9 cellular contexts compared by ENCODE assay signal in the genomic region with DNA sequence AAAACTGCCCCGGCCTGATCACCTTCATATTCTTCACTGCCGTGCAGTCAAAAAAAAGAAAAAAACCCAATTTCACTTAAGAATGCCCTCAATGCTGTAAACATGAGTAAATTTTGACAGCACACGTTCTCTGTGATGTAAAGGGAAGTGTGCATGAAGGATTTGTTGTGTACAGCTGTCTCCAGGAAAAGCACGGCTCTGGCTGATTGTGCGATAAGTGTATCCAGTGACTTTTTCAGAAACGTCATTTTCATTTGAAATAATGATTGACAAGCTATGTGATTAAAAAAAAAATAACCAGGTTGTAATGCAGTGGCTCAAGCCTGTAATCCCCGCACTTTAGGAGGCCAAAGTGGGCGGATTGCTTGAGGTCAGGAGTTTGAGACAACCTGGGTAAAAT. TPM values are rescaled to one million over a fixed set of nuclear protein-coding genes. Genes with fewer than 3 reads are reported as not detected.
DNase-seq lines count a peak whose midpoint lies in the region; ATAC-seq and TF ChIP-seq lines count a peak whose summit lies in the region.
"Had no signal": no experiment of that assay in that cellular context is flagged by ENCODE, and none has a peak within 500 bp of the region (broad histone marks: within the 10 kb centered on the region; RNA-seq: fewer than 3 reads in every experiment).

No MANE protein-coding gene starts in this region.

- TF ChIP-seq CTCF in brain (conservative IDR thresholded peaks at IDR 0.05) (no peak), natural killer cell (IDR thresholded peaks at IDR 0.05) (no peak)

- no peaks in the 10 kb centered on the region for H3K9me3 ChIP-seq in HUES48 (ENCODE audit: control insufficient read depth, insufficient read depth, low read length)

- H3K4me1 ChIP-seq in HUES48 (ENCODE audit: control insufficient read depth, insufficient read depth, low read length), result peaks cover 15% of the 10 kb centered on the region

- DNase-seq in CD1c-positive myeloid dendritic cell (ENCODE audit: extremely low spot score), result peak; percentile 52
- no peak for DNase-seq in natural killer cell
- DNase-seq in DMS153 (lab: John Stamatoyannopoulos, UW), result no peak
- no peak for DNase-seq in SW480 (ENCODE audit: low spot score)
- DNase-seq: GF-D8 had no signal

- H3K4me3 Mint-ChIP-seq in brain, result peak overlapping the region in 4 of 5 experiments; percentile 80 to 85 (median 84)
- H3K4me3 Mint-ChIP-seq in natural killer cell, result peak overlapping the region; percentile 84

- H3K27ac Mint-ChIP-seq in brain, result no peak overlapping the region
- peak overlapping the region in 1 of 2 donors; percentile 17 for H3K27ac Mint-ChIP-seq in natural killer cell

- H3K27me3 ChIP-seq in HUES48 (ENCODE audit: control insufficient read depth, insufficient read depth, low read length), result no peaks in the 10 kb centered on the region

- H3K27me3 Mint-ChIP-seq in brain, result no peaks in the 10 kb centered on the region
- H3K27me3 Mint-ChIP-seq in natural killer cell (ENCODE audit: low read depth in 2 of 2), result peaks cover 14 to 16% of the 10 kb centered on the region in 2 donors

- no peak overlapping the region for H3K4me3 ChIP-seq in HUES48 (ENCODE audit: low read depth, low read length)

- ATAC-seq in natural killer cell (no peak), HG03108 (IDR thresholded peaks at IDR 0.05; ENCODE audit: unreplicated experiment) (no peak), GM19324 (IDR thresholded peaks at IDR 0.05; ENCODE audit: low FRiP score, unreplicated experiment) (no peak)

- no peak overlapping the region for H3K9ac ChIP-seq in HUES48 (ENCODE audit: low read depth, low read length)

- H3K36me3 ChIP-seq in HUES48 (ENCODE audit: control insufficient read depth, insufficient read depth, low read length), result no peaks in the 10 kb centered on the region; the same call in 1 of the 2 replicates

- H3K4me1 Mint-ChIP-seq in brain (peaks cover 22% of the 10 kb centered on the region), natural killer cell (peaks cover 5 to 10% of the 10 kb centered on the region in 2 donors)

- intact Hi-C loops in natural killer cell (cut with micrococcal nuclease), result no loop called here

- peak overlapping the region; percentile 11 for H3K27ac ChIP-seq in HUES48 (ENCODE audit: low read depth, low read length)

- H3K36me3 Mint-ChIP-seq in brain, result no peaks in the 10 kb centered on the region
- H3K36me3 Mint-ChIP-seq in natural killer cell, result no peaks in the 10 kb centered on the region

- H3K9me3 Mint-ChIP-seq in brain, result no peaks in the 10 kb centered on the region
- H3K9me3 Mint-ChIP-seq in natural killer cell, result no peaks in the 10 kb centered on the region

RNA-seq across cellular contexts. Expression of a gene that starts 39.6 kb away (rescaled TPM):
- polyA plus RNA-seq in brain (ENCODE audit: insufficient read depth, low read depth, low replicate concordance), result 52.5 TPM
- 100 to 1,000 TPM; 173 to 221 (median 185) TPM for total RNA-seq in natural killer cell
